Comparison of ENCODE assay signal across 8 cellular contexts in genomic region chr7:138886501-138886917, GRCh38.
DNase-seq lines count a peak whose midpoint lies in the region; ATAC-seq, FAIRE-seq and TF ChIP-seq lines count a peak whose summit lies in the region.

No MANE protein-coding gene starts in this region.

- peak; percentile 60 to 64 for TF ChIP-seq RAD21 in A549 (conservative IDR thresholded peaks at IDR 0.05 in 1 of 2, IDR thresholded peaks at IDR 0.05 in 1 of 2)

- H4K20me1 ChIP-seq in GM23338 (replicated peaks; ENCODE audit: insufficient read depth), result no peaks in the 10 kb centered on the region; the same call in 1 of the 2 replicates
- H4K20me1 ChIP-seq in mammary epithelial cell (ENCODE audit: insufficient read depth, low read length), result no peaks in the 10 kb centered on the region

- H3K4ac ChIP-seq in mesenchymal stem cell (ENCODE audit: low read depth in 1 of 2, low read length in 2 of 2), result no peak overlapping the region

- in situ Hi-C loops in G401 (cut with HindIII; ENCODE audit: low sequenced_read_pairs) (no loop called here), mammary epithelial cell (cut with MboI; ENCODE audit: low sequenced_read_pairs in 2 of 2) (loop anchor here in 1 of 2 donors (10.0 kb wide), 1 partner anchor 188 kb away; no protein-coding TSS in a partner anchor)

- H2BK5ac ChIP-seq in mesenchymal stem cell (ENCODE audit: low read depth, low read length, poor library complexity, severe bottlenecking), result no peak overlapping the region

- H3K9ac ChIP-seq in mammary epithelial cell (ENCODE audit: insufficient read depth, low read length), result no peak overlapping the region
- no peak overlapping the region for H3K9ac ChIP-seq in mesenchymal stem cell (ENCODE audit: low read length)

- H3K79me1 ChIP-seq in mesenchymal stem cell (replicated peaks; ENCODE audit: low read length, poor library complexity, severe bottlenecking), result peaks cover 3% of the 10 kb centered on the region

- no peaks in the 10 kb centered on the region for H3K9me3 Mint-ChIP-seq in GM23338

- no peaks in the 10 kb centered on the region for H3K27me3 ChIP-seq in GM23338 (ENCODE audit: insufficient read depth)
- H3K27me3 ChIP-seq in mammary epithelial cell (ENCODE audit: insufficient read depth, low read length), result no peaks in the 10 kb centered on the region
- no peaks in the 10 kb centered on the region for H3K27me3 ChIP-seq in mesenchymal stem cell (ENCODE audit: control insufficient read depth in 1 of 2, insufficient read depth in 1 of 2, low read length in 2 of 2)
- no peaks in the 10 kb centered on the region for H3K27me3 ChIP-seq in MG63

- H3K27ac ChIP-seq in A549, result peak overlapping the region in 1 of 2 experiments; percentile 60; a peak in 3 of 6 replicates
- no peak overlapping the region for H3K27ac ChIP-seq in GM23338 (ENCODE audit: low read depth)
- no peak overlapping the region for H3K27ac ChIP-seq in mammary epithelial cell (ENCODE audit: insufficient read depth, low read depth, low read length)
- no peak overlapping the region for H3K27ac ChIP-seq in mesenchymal stem cell (ENCODE audit: low read length, poor library complexity, severe bottlenecking)

- H3K36me3 ChIP-seq in GM23338 (ENCODE audit: insufficient read depth) (peaks cover 3% of the 10 kb centered on the region; the same call in 1 of the 2 replicates), mammary epithelial cell (ENCODE audit: insufficient read depth, low read length) (no peaks in the 10 kb centered on the region), mesenchymal stem cell (ENCODE audit: control insufficient read depth in 1 of 2, insufficient read depth in 2 of 2, low read depth in 1 of 2, low read length in 2 of 2) (no peaks in the 10 kb centered on the region), MG63 (no peaks in the 10 kb centered on the region)

- H3K18ac ChIP-seq in mesenchymal stem cell (ENCODE audit: low read depth in 1 of 2, low read length in 2 of 2), result no peak overlapping the region

- H3K4me3 Mint-ChIP-seq in GM23338, result no peak overlapping the region

- TF ChIP-seq EP300 in A549 (IDR thresholded peaks at IDR 0.05), result no peak

- no peak overlapping the region for H4K8ac ChIP-seq in mesenchymal stem cell (ENCODE audit: low read length)

- peaks cover 8% of the 10 kb centered on the region for H3K27me3 Mint-ChIP-seq in GM23338 (ENCODE audit: insufficient read depth, low read depth, poor library complexity)

- no TSS peak for BruUV-seq in mammary epithelial cell (replicated peaks; lab: Mats Ljungman, UMichigan)

- DNase-seq in A549 (ENCODE audit: low read depth in 1 of 2, low spot score in 1 of 2), result peak; percentile 55 to 67
- DNase-seq in G401 (ENCODE audit: low spot score), result peak; percentile 10
- DNase-seq in GM23338 (ENCODE audit: low spot score), result peak; percentile 70
- peak; percentile 92 to 97 for DNase-seq in Kasumi-1 (lab: John Stamatoyannopoulos, UW)
- DNase-seq in RPMI8226, result peak; percentile 84
- peak; percentile 40 for DNase-seq in mammary epithelial cell
- peak; percentile 73 for DNase-seq in mesenchymal stem cell
- DNase-seq in MG63, result no peak

- dilution Hi-C loops in mammary epithelial cell (cut with HindIII; ENCODE audit: low sequenced_read_pairs), result no loop called here

- TF ChIP-seq POLR2A in A549 (IDR thresholded peaks at IDR 0.05; ENCODE audit: low read length), result no peak

- peaks cover 24% of the 10 kb centered on the region for H3K36me3 Mint-ChIP-seq in GM23338 (ENCODE audit: low read depth)

- intact Hi-C loops in mammary epithelial cell (cut with micrococcal nuclease), result loop anchor here (1.0 kb wide), 3 partner anchors 94 to 189 kb away; no protein-coding TSS in a partner anchor

- no peak overlapping the region for H2BK12ac ChIP-seq in mesenchymal stem cell (ENCODE audit: low read length in 2 of 2)

- no peak overlapping the region for H2BK120ac ChIP-seq in mesenchymal stem cell (ENCODE audit: low read depth, low read length)

- H3K27ac Mint-ChIP-seq in GM23338, result no peak overlapping the region

- H3K4me1 ChIP-seq in A549, result peaks cover 27% of the 10 kb centered on the region
- H3K4me1 ChIP-seq in GM23338 (ENCODE audit: insufficient read depth), result no peaks in the 10 kb centered on the region
- H3K4me1 ChIP-seq in mammary epithelial cell (ENCODE audit: insufficient read depth, low read length), result no peaks in the 10 kb centered on the region
- peaks cover 13% of the 10 kb centered on the region for H3K4me1 ChIP-seq in mesenchymal stem cell (ENCODE audit: control insufficient read depth, insufficient read depth, low read depth, low read length)

- no peak overlapping the region for H2AK5ac ChIP-seq in mesenchymal stem cell (ENCODE audit: low read length, severe bottlenecking)

- H3K9me3 ChIP-seq in A549, result no peaks in the 10 kb centered on the region
- no peaks in the 10 kb centered on the region for H3K9me3 ChIP-seq in mammary epithelial cell (replicated peaks; ENCODE audit: insufficient read depth, low read length)
- no peaks in the 10 kb centered on the region for H3K9me3 ChIP-seq in mesenchymal stem cell (ENCODE audit: control insufficient read depth, low read length)
- no peaks in the 10 kb centered on the region for H3K9me3 ChIP-seq in MG63

- no peak overlapping the region for H3K14ac ChIP-seq in mesenchymal stem cell (ENCODE audit: low read length in 2 of 2)

- 43% methylated on average over 4 of the region's 4 CpGs for WGBS in A549 (ENCODE audit: missing lambda C conversion rate)
- WGBS in mammary epithelial cell (ENCODE audit: low coverage, missing lambda C conversion rate), result 38% methylated on average over 4 of the region's 4 CpGs
- WGBS in mesenchymal stem cell, result 70% methylated on average over 1 of the region's 4 CpGs

- no peaks in the 10 kb centered on the region for H3K9me2 ChIP-seq in GM23338 (ENCODE audit: insufficient read depth)

- no peak overlapping the region for H4K91ac ChIP-seq in mesenchymal stem cell (ENCODE audit: low read length)

- H3K23ac ChIP-seq in mesenchymal stem cell (ENCODE audit: low read length in 2 of 2), result no peak overlapping the region

- H3K4me3 ChIP-seq in A549 (no peak overlapping the region), GM23338 (no peak overlapping the region), mammary epithelial cell (replicated peaks in 1 of 3; ENCODE audit: insufficient read depth in 1 of 3, low read depth in 2 of 3, low read length in 3 of 3) (no peak overlapping the region), mesenchymal stem cell (ENCODE audit: insufficient read depth in 1 of 2, low read depth in 1 of 2, low read length in 2 of 2) (no peak overlapping the region), MG63 (no peak overlapping the region)

- TF ChIP-seq CTCF in A549 (IDR thresholded peaks at IDR 0.05), result peak; percentile 65
- peak; percentile 56 to 79 for TF ChIP-seq CTCF in GM23338 (conservative IDR thresholded peaks at IDR 0.05; ENCODE audit: low read depth in 2 of 2)
- peak; percentile 59 to 71 for TF ChIP-seq CTCF in mammary epithelial cell (conservative IDR thresholded peaks at IDR 0.05 in 1 of 2, IDR thresholded peaks at IDR 0.05 in 1 of 2; ENCODE audit: extremely low read depth in 1 of 2, insufficient read depth in 1 of 2, low read depth in 1 of 2, low read length in 2 of 2)

- no peak overlapping the region for H2BK15ac ChIP-seq in mesenchymal stem cell (ENCODE audit: low read depth, poor library complexity, severe bottlenecking)

- 0 out of 2 replicates have a peak, but pooled peaks cover 3% of the 10 kb centered on the region for H3F3A ChIP-seq in GM23338 (replicated peaks; ENCODE audit: low read depth)

- no peak overlapping the region for H2AFZ ChIP-seq in GM23338
- no peak overlapping the region for H2AFZ ChIP-seq in mammary epithelial cell (ENCODE audit: low read depth, low read length)
- H2AFZ ChIP-seq in mesenchymal stem cell (ENCODE audit: low read depth, low read length), result no peak overlapping the region

- ATAC-seq in A549 (no peak), GM23338 (no peak)

- H3K79me2 ChIP-seq in GM23338 (replicated peaks; ENCODE audit: insufficient read depth) (no peaks in the 10 kb centered on the region), mammary epithelial cell (ENCODE audit: insufficient read depth, low read length) (no peaks in the 10 kb centered on the region)

- POLR2A ChIA-PET in A549 (lab: Yijun Ruan, JAX), result interaction anchor here (1.1 to 1.2 kb wide), 2 partner anchors 9 to 95 kb away, joined by 3 to 5 read pairs; no protein-coding TSS in a partner anchor

- no peak for FAIRE-seq in A549 (lab: Jason Lieb, UNC)

- H3K4me2 ChIP-seq in A549 (no peak overlapping the region), GM23338 (no peak overlapping the region), mammary epithelial cell (ENCODE audit: insufficient read depth, low read depth, low read length) (no peak overlapping the region), mesenchymal stem cell (ENCODE audit: low read length, poor library complexity, severe bottlenecking) (no peak overlapping the region)

- CTCF ChIA-PET in A549 (lab: Yijun Ruan, JAX), result interaction anchor here (0.6 to 3.5 kb wide), 37 partner anchors 9 to 397 kb away, joined by 3 to 27 read pairs (median 5); partner anchors contain the start of gene KIAA1549
- CTCF ChIA-PET in mammary epithelial cell (lab: Charles Lee; ENCODE audit: low non-redundant PET), result interaction anchor here (0.6 to 1.1 kb wide), 6 partner anchors 49 to 983 kb away, joined by 3 to 9 read pairs (median 6); partner anchors contain the start of gene CREB3L2

- peaks cover 6% of the 10 kb centered on the region; the same call in 2 of the 3 replicates for H3K4me1 Mint-ChIP-seq in GM23338

TF ChIP-seq in A549, 52 proteins besides CTCF, POLR2A, EP300 and RAD21:
- TF ChIP-seq KDM1A (IDR thresholded peaks at IDR 0.05; ENCODE audit: low read depth), result no peak
- TF ChIP-seq NPAS2 (CRISPR knock-in tag; IDR thresholded peaks at IDR 0.05; ENCODE audit: borderline replicate concordance), result no peak
- TF ChIP-seq SMC3 (IDR thresholded peaks at IDR 0.05), result peak; percentile 73
- no peak for TF ChIP-seq MAX (IDR thresholded peaks at IDR 0.05)

TF ChIP-seq in GM23338, 12 proteins besides CTCF, POLR2A, EP300 and RAD21:
- TF ChIP-seq STAT1 (IDR thresholded peaks at IDR 0.05; ENCODE audit: unreplicated experiment), result no peak
TF ChIP-seq in GM23338: peak in this region for 0.
